ENCODE assay signal across 11 cellular contexts in genomic region chr4:162959056-162959455, GRCh38.
DNase-seq lines count a peak whose midpoint lies in the region; ATAC-seq lines count a peak whose summit lies in the region.
"Had no signal": no experiment of that assay in that cellular context is flagged by ENCODE, and none has a peak within 500 bp of the region (broad histone marks: within the 10 kb centered on the region; RNA-seq: fewer than 3 reads in every experiment).

No MANE protein-coding gene starts in this region.

- ATAC-seq in GM19351 (IDR thresholded peaks at IDR 0.05; ENCODE audit: unreplicated experiment), result peak; percentile 70
- ATAC-seq in HG02610 (IDR thresholded peaks at IDR 0.05; ENCODE audit: unreplicated experiment), result no peak
- no peak for ATAC-seq in GM18517 (IDR thresholded peaks at IDR 0.05; ENCODE audit: unreplicated experiment)
- ATAC-seq: T-helper 17 cell had no signal

- DNase-seq in DMS53 (lab: John Stamatoyannopoulos, UW) (peak; percentile 83), HT-29 (ENCODE audit: low spot score) (peak; percentile 19), globus pallidus (ENCODE audit: low spot score) (peak; percentile 10), NCI-H226 (no peak), ureter (ENCODE audit: low spot score) (no peak)
- DNase-seq: DND-41, NCI-H1436 treated with DMSO at 0.1 percent for 48 hours, T-helper 17 cell had no signal

Comparison
In these comparisons a context has a peak if more than half of its experiments do, and no peak if none do; other contexts are left out.
1. DNase-seq: peak in DMS53 (single experiment), HT-29 (single experiment) and globus pallidus (single experiment); none in NCI-H226 (single experiment) and ureter (single experiment).